ENCODE assay signal across 8 cellular contexts in genomic region chr1:101236546-101237228, GRCh38. TPM values are rescaled to one million over a fixed set of nuclear protein-coding genes. Genes with fewer than 3 reads are reported as not detected.
DNase-seq lines count a peak whose midpoint lies in the region; ATAC-seq and TF ChIP-seq lines count a peak whose summit lies in the region.

TSS of gene S1PR1 (plus strand) at chr1:101237019. CDS start at chr1:101238985, 1,966 bp downstream.

- no peak within 1 kb of the TSS for H2AK5ac ChIP-seq in mesendoderm (ENCODE audit: low read length)

- H3K56ac ChIP-seq in mesendoderm (ENCODE audit: low read length), result peak within 1 kb of the TSS; percentile 77

- peak within 1 kb of the TSS; percentile 13 for H3K18ac ChIP-seq in mesendoderm (ENCODE audit: low read length)

- no peak within 1 kb of the TSS for H2BK15ac ChIP-seq in mesendoderm (replicated peaks; ENCODE audit: low read depth)

- H3K27ac ChIP-seq in GM23248, result peak within 1 kb of the TSS; percentile 63
- no peak within 1 kb of the TSS for H3K27ac ChIP-seq in MM.1S (ENCODE audit: low read length)
- H3K27ac ChIP-seq in mesendoderm (ENCODE audit: low read depth, low read length), result no peak within 1 kb of the TSS

- no peaks in the 10 kb centered on the region for H3K79me1 ChIP-seq in mesendoderm (ENCODE audit: low read length)

- H3K9me3 ChIP-seq in GM23248 (ENCODE audit: low read depth) (no peaks in the 10 kb centered on the region), MM.1S (replicated peaks; ENCODE audit: insufficient read depth, low read length) (no peaks in the 10 kb centered on the region)

- POLR2A ChIA-PET in activated CD8-positive, alpha-beta memory T cell treated with anti-CD3 and anti-CD28 coated beads for 36 hours (lab: Charles Lee), result interaction anchor here (0.6 to 2.7 kb wide), 9 partner anchors 14 to 313 kb away, joined by 3 to 40 read pairs (median 8); no protein-coding TSS in a partner anchor

- H3K4me1 Mint-ChIP-seq in effector memory CD8-positive, alpha-beta T cell (ENCODE audit: low read depth in 2 of 2), result peaks cover 41 to 61% of the 10 kb centered on the region in 2 donors

- no peak within 1 kb of the TSS for H3K4ac ChIP-seq in mesendoderm (ENCODE audit: low read depth, low read length)

- H3K79me2 ChIP-seq in GM23248 (ENCODE audit: insufficient read depth), result peaks cover 34% of the 10 kb centered on the region
- H3K79me2 ChIP-seq in MM.1S (ENCODE audit: low read length), result no peaks in the 10 kb centered on the region
- H3K79me2 ChIP-seq in mesendoderm (ENCODE audit: control insufficient read depth, insufficient read depth, low read length), result no peaks in the 10 kb centered on the region

- peaks cover 70% of the 10 kb centered on the region for H3K36me3 Mint-ChIP-seq in effector memory CD8-positive, alpha-beta T cell (ENCODE audit: insufficient read depth)

- H3K36me3 ChIP-seq in GM23248 (ENCODE audit: low read depth) (peaks cover 2% of the 10 kb centered on the region), MM.1S (replicated peaks; ENCODE audit: insufficient read depth, low read length) (no peaks in the 10 kb centered on the region), mesendoderm (ENCODE audit: control insufficient read depth, insufficient read depth, low read length) (no peaks in the 10 kb centered on the region)

- no peaks in the 10 kb centered on the region for H3K9me3 Mint-ChIP-seq in effector memory CD8-positive, alpha-beta T cell

- H2BK5ac ChIP-seq in mesendoderm (ENCODE audit: low read length), result no peak within 1 kb of the TSS

- H3K4me3 Mint-ChIP-seq in effector memory CD8-positive, alpha-beta T cell, result peak within 1 kb of the TSS; percentile 99

- peak; percentile 42 for ATAC-seq in effector memory CD8-positive, alpha-beta T cell (replicated peaks)

- no peak within 1 kb of the TSS for H3K23ac ChIP-seq in mesendoderm (ENCODE audit: low read length)

- peak within 1 kb of the TSS; percentile 88 for H2AFZ ChIP-seq in GM23248
- H2AFZ ChIP-seq in MM.1S (ENCODE audit: low read length), result no peak within 1 kb of the TSS

- TF ChIP-seq CTCF in MM.1S (IDR thresholded peaks at IDR 0.05; ENCODE audit: low read length), result no peak

- peak; percentile 63 for DNase-seq in Daoy (ENCODE audit: low read depth)
- DNase-seq in GM23248, result peak; percentile 81
- no peak for DNase-seq in MM.1S
- DNase-seq in effector memory CD8-positive, alpha-beta T cell, result peak; percentile 54 to 61 (median 60)
- DNase-seq in mesendoderm, result peak; percentile 70
- DNase-seq in stimulated activated CD8-positive, alpha-beta memory T cell treated with anti-CD3 and anti-CD28 coated beads, Interleukin-15, amount 100 ng/mL, for 4 hours (ENCODE audit: low read depth in 2 of 2), result peak; percentile 50 to 58
- no peak for DNase-seq in GDM1 (lab: John Stamatoyannopoulos, UW)

- H3F3A ChIP-seq in GM23248 (ENCODE audit: insufficient read depth) (peaks cover 9% of the 10 kb centered on the region), MM.1S (ENCODE audit: insufficient read depth, low read length) (0 out of 2 replicates have a peak, but pooled peaks cover 3% of the 10 kb centered on the region)

- H3K27ac Mint-ChIP-seq in effector memory CD8-positive, alpha-beta T cell, result peak within 1 kb of the TSS; percentile 98 to 99

- no peak within 1 kb of the TSS for H4K8ac ChIP-seq in mesendoderm (ENCODE audit: low read depth, low read length)

- H3K9me2 ChIP-seq in GM23248 (ENCODE audit: insufficient read depth) (no peaks in the 10 kb centered on the region), MM.1S (replicated peaks; ENCODE audit: insufficient read depth, low read length) (no peaks in the 10 kb centered on the region)

- CTCF ChIA-PET in activated CD8-positive, alpha-beta memory T cell treated with anti-CD3 and anti-CD28 coated beads for 36 hours (lab: Charles Lee), result interaction anchor here (0.7 to 4.1 kb wide), 8 partner anchors 9 to 316 kb away, joined by 3 to 27 read pairs (median 4); no protein-coding TSS in a partner anchor

- H3K4me2 ChIP-seq in GM23248 (ENCODE audit: unreplicated experiment), result peak within 1 kb of the TSS; percentile 92
- H3K4me2 ChIP-seq in MM.1S (ENCODE audit: low read depth, low read length), result peak within 1 kb of the TSS; percentile 89
- H3K4me2 ChIP-seq in mesendoderm (ENCODE audit: low read length), result peak within 1 kb of the TSS; percentile 51

- H3K27me3 Mint-ChIP-seq in effector memory CD8-positive, alpha-beta T cell, result no peaks in the 10 kb centered on the region

- WGBS in GM23248 (ENCODE audit: low coverage in 1 of 2, low lambda C conversion rate in 2 of 2, missing lambda C conversion rate in 2 of 2), 2 experiments, result 1 to 2% methylated on average over 39 to 45 of the region's 45 CpGs
- WGBS in mesendoderm (ENCODE audit: extremely low coverage, insufficient coverage, low lambda C conversion rate), result no CpG with 5 or more reads among the region's 45 CpGs

- H3K4me1 ChIP-seq in GM23248 (ENCODE audit: insufficient read depth), result peaks cover 6% of the 10 kb centered on the region; the same call in 1 of the 2 replicates
- peaks cover 4% of the 10 kb centered on the region for H3K4me1 ChIP-seq in MM.1S (ENCODE audit: low read length)
- H3K4me1 ChIP-seq in mesendoderm (ENCODE audit: control insufficient read depth, low read depth, low read length), result peaks cover 4% of the 10 kb centered on the region

- H4K20me1 ChIP-seq in GM23248 (ENCODE audit: insufficient read depth) (no peaks in the 10 kb centered on the region), MM.1S (ENCODE audit: insufficient read depth, low read length) (no peaks in the 10 kb centered on the region)

- peak within 1 kb of the TSS; percentile 76 for H3K9ac ChIP-seq in GM23248
- no peak within 1 kb of the TSS for H3K9ac ChIP-seq in MM.1S (ENCODE audit: low read length)
- peak within 1 kb of the TSS; percentile 31 for H3K9ac ChIP-seq in mesendoderm (ENCODE audit: low read length)

- no peak within 1 kb of the TSS for H2BK120ac ChIP-seq in mesendoderm (ENCODE audit: low read depth, low read length)

- peak within 1 kb of the TSS; percentile 88 for H3K4me3 ChIP-seq in GM23248
- H3K4me3 ChIP-seq in MM.1S (ENCODE audit: low read length), result peak within 1 kb of the TSS; percentile 59
- peak within 1 kb of the TSS; percentile 27 for H3K4me3 ChIP-seq in mesendoderm (ENCODE audit: low read length)

- in situ Hi-C loops in GM23248 (cut with MboI), result no loop called here

- H4K5ac ChIP-seq in mesendoderm (ENCODE audit: low read length), result no peak within 1 kb of the TSS

- H3K27me3 ChIP-seq in GM23248 (replicated peaks; ENCODE audit: insufficient read depth) (no peaks in the 10 kb centered on the region), MM.1S (replicated peaks; ENCODE audit: insufficient read depth, low read length) (peaks cover 37% of the 10 kb centered on the region), mesendoderm (ENCODE audit: insufficient read depth, low read length, poor library complexity) (peaks cover 5% of the 10 kb centered on the region)

RNA-seq across cellular contexts. Expression of gene S1PR1, which starts in this region (rescaled TPM):
- total RNA-seq in Daoy (2014; rRNA removed; shearing (Covaris generic)), result 0.63 and 1.4 TPM in 2 replicates
- 42.6 and 44.3 TPM in 2 replicates for total RNA-seq in GM23248 (2014; rRNA removed; shearing (Covaris generic))
- 48.5 and 52.2 TPM in 2 replicates for polyA plus RNA-seq in GM23248 (2016; fragmentation: Nextera tagmentation; extraction: Ambion mirVana)
- 10 to 100 TPM; 84.0 to 87.1 TPM for total RNA-seq in activated CD8-positive, alpha-beta memory T cell treated with anti-CD3 and anti-CD28 coated beads for 36 hours
- polyA plus RNA-seq in mesendoderm (2013, experiment 1 of 2), result 0.52 TPM
- polyA plus RNA-seq in mesendoderm (2013, experiment 2 of 2), result 0.53 TPM

Comparison
In these comparisons a context has a peak if more than half of its experiments do, and no peak if none do; other contexts are left out.
1. RNA of gene S1PR1 (total RNA-seq): 84.0 to 87.1 TPM in activated CD8-positive, alpha-beta memory T cell treated with anti-CD3 and anti-CD28 coated beads for 36 hours and 42.6 to 44.3 TPM in GM23248; 0.63 to 1.4 TPM in Daoy; every median in the first group is over 10 times any median in the second.
2. DNase-seq: peak in Daoy (single experiment), GM23248 (single experiment), effector memory CD8-positive, alpha-beta T cell (3 of 3), mesendoderm (single experiment) and stimulated activated CD8-positive, alpha-beta memory T cell treated with anti-CD3 and anti-CD28 coated beads, Interleukin-15, amount 100 ng/mL, for 4 hours (2 of 2); none in MM.1S (single experiment) and GDM1 (single experiment).
3. H3K4me3 ChIP-seq: peak in every context shown above with its lines; median percentile 88 in GM23248; 59 in MM.1S; 27 in mesendoderm.
4. Peak in every context shown above with its lines, with median percentiles within 50 percentile points of each other: H3K4me2 ChIP-seq.